Comparison of ENCODE assay signal across 8 cellular contexts in the genomic region with DNA sequence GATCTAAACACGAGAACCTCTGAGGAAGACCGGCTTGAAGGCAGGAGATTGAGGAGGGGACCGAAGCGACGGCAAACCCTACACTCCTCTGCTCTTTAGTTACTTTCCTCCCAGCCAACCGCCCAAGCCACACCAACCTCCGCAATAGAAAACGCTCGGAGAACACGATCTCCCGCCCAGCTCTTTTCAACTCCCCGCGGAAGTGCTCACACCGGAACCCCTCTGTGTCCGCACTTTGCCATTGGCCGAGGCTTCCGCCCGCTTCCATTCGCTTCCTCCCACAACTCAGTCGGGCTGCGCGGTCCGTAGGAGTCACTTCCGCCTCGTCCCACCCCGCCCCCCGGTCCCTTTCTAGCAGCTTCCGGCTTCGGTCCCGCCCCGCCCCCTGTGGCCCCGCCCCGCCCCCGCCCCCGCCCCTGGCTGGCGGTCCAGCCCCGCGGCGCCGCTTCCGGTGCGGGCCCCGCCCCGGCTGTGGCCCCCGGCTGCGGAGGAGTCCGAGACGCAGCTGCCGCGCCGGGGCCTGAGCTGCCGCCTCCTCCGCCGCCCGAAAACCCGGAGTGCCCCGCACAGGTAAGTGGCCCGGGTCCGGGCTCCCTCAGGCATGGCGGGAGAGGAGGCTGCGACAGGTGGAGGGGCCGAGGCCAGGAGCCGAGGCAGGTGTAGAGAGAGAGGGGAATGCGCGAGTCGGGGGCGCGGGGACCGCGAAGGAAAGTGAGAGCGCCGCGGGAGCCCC. TPM values are rescaled to one million over a fixed set of nuclear protein-coding genes. Genes with fewer than 3 reads are reported as not detected.
DNase-seq lines count a peak whose midpoint lies in the region; ATAC-seq, FAIRE-seq and TF ChIP-seq lines count a peak whose summit lies in the region.

Gene ARID3B (plus strand): TSS at position 460 of the 733 bp plus-strand sequence. CDS start 2,717 bp downstream, outside the sequence.

- H3K9ac ChIP-seq in HUES6 (ENCODE audit: low read length), result peak within 1 kb of the TSS; percentile 95
- H3K9ac ChIP-seq in NT2/D1 (ENCODE audit: insufficient read length, low read depth), result peak within 1 kb of the TSS; percentile 92
- H3K9ac ChIP-seq in H1 (replicated peaks in 1 of 4; ENCODE audit: extremely low read depth in 1 of 4, low read depth in 3 of 4, low read length in 3 of 4), result peak within 1 kb of the TSS; percentile 68 to 94 (median 84)
- H3K9ac ChIP-seq in mesendoderm (ENCODE audit: low read length), result peak within 1 kb of the TSS; percentile 97

- H2AFZ ChIP-seq in H1 (ENCODE audit: low read length), result no peak within 1 kb of the TSS

- peak within 1 kb of the TSS; percentile 95 for H3K4me3 ChIP-seq in HUES6 (ENCODE audit: low read depth, low read length)
- H3K4me3 ChIP-seq in NT2/D1 (ENCODE audit: insufficient read length, low read depth), result peak within 1 kb of the TSS; percentile 87
- peak within 1 kb of the TSS; percentile 92 to 100 (median 95) for H3K4me3 ChIP-seq in H1 (ENCODE audit: extremely low read depth in 1 of 4, insufficient read depth in 2 of 4, low read depth in 3 of 4, low read length in 4 of 4)
- H3K4me3 ChIP-seq in mesendoderm (ENCODE audit: low read length), result peak within 1 kb of the TSS; percentile 99

- peak; percentile 75 to 93 for TF ChIP-seq POLR2A in H1 (IDR thresholded peaks at IDR 0.05; ENCODE audit: control extremely low read depth in 1 of 2, low read depth in 2 of 2, low read length in 2 of 2)

- no peak for TF ChIP-seq RAD21 in H1 (IDR thresholded peaks at IDR 0.05 in 1 of 2, conservative IDR thresholded peaks at IDR 0.05 in 1 of 2; ENCODE audit: low read depth in 2 of 2, low read length in 2 of 2)

- H3K79me1 ChIP-seq in H1 (ENCODE audit: low read depth, low read length) (no peaks in the 10 kb centered on the region), mesendoderm (ENCODE audit: low read length) (peaks cover 3% of the 10 kb centered on the region)

- H3K4ac ChIP-seq in H1 (replicated peaks; ENCODE audit: insufficient read length, low read depth, low read length) (peak within 1 kb of the TSS; percentile 87), mesendoderm (ENCODE audit: low read depth, low read length) (peak within 1 kb of the TSS; percentile 100)

- CTCF ChIA-PET in H1 (lab: Charles Lee; ENCODE audit: partially characterized antibody), result interaction anchor here (0.8 to 2.1 kb wide), 5 partner anchors 8 to 159 kb away, joined by 3 to 7 read pairs (median 4); no protein-coding TSS in a partner anchor

- H4K5ac ChIP-seq in H1 (ENCODE audit: insufficient read length, low read depth, low read length) (peak within 1 kb of the TSS; percentile 92), mesendoderm (ENCODE audit: low read length) (no peak within 1 kb of the TSS)

- DNase-seq in Caki2 (ENCODE audit: low read depth) (peak; percentile 93), NT2/D1 (ENCODE audit: low read depth, low spot score) (peak; percentile 98), H1 (ENCODE audit: low read depth in 1 of 2, low spot score in 2 of 2) (peak; percentile 88 to 96), mesendoderm (peak; percentile 99)
- DNase-seq in activated CD8-positive, alpha-beta memory T cell treated with anti-CD3 and anti-CD28 coated beads for 48 hours (ENCODE audit: low read depth in 2 of 3, low spot score in 2 of 3), result peak; percentile 84 to 93 (median 92)
- peak; percentile 95 for DNase-seq in stimulated activated CD8-positive, alpha-beta memory T cell treated with anti-CD3 and anti-CD28 coated beads, Interleukin-12 subunit alpha, Interleukin-12 subunit beta, amount 100 ng/mL, for 24 hours (ENCODE audit: extremely low read depth)

- H3K4me2 ChIP-seq in H1 (ENCODE audit: insufficient read depth in 1 of 2, low read depth in 2 of 2, low read length in 2 of 2), result peak within 1 kb of the TSS; percentile 88 to 95
- H3K4me2 ChIP-seq in mesendoderm (ENCODE audit: low read length), result peak within 1 kb of the TSS; percentile 98

- H3K27ac ChIP-seq in HUES6 (ENCODE audit: low read depth, low read length) (peak within 1 kb of the TSS; percentile 96), H1 (ENCODE audit: low read depth, low read length) (peak within 1 kb of the TSS; percentile 65), mesendoderm (ENCODE audit: low read depth, low read length) (peak within 1 kb of the TSS; percentile 95)

- H3K56ac ChIP-seq in H1 (replicated peaks; ENCODE audit: insufficient read length, low read depth, low read length) (peak within 1 kb of the TSS; percentile 88), mesendoderm (ENCODE audit: low read length) (peak within 1 kb of the TSS; percentile 99)

- H2BK15ac ChIP-seq in H1 (ENCODE audit: low read length) (no peak within 1 kb of the TSS), mesendoderm (replicated peaks; ENCODE audit: low read depth) (no peak within 1 kb of the TSS)

- TF ChIP-seq EP300 in H1 (IDR thresholded peaks at IDR 0.05; ENCODE audit: borderline replicate concordance in 1 of 2, low read depth in 2 of 2, low read length in 2 of 2), result no peak

- peak within 1 kb of the TSS; percentile 13; the same call in 1 of the 2 replicates for H2BK12ac ChIP-seq in H1 (ENCODE audit: low read depth, low read length)

- H2AK5ac ChIP-seq in H1 (ENCODE audit: low read depth, low read length), result no peak within 1 kb of the TSS
- H2AK5ac ChIP-seq in mesendoderm (ENCODE audit: low read length), result peak within 1 kb of the TSS; percentile 9

- peak within 1 kb of the TSS; percentile 80 for H4K91ac ChIP-seq in H1 (replicated peaks; ENCODE audit: insufficient read length, low read length)

- WGBS in H1 (ENCODE audit: extremely low coverage in 1 of 2, insufficient coverage in 1 of 2, insufficient read length in 1 of 2, insufficient replicate concordance in 2 of 2, low coverage in 1 of 2, low lambda C conversion rate in 2 of 2, missing lambda C conversion rate in 1 of 2), 2 experiments, result 1% methylated on average over 39 of the region's 73 CpGs; no CpG with 5 or more reads in 1 of the 2 experiments
- WGBS in mesendoderm (ENCODE audit: extremely low coverage, insufficient coverage, low lambda C conversion rate), result no CpG with 5 or more reads among the region's 73 CpGs

- H3K14ac ChIP-seq in H1 (ENCODE audit: insufficient read length), result no peak within 1 kb of the TSS

- H2BK5ac ChIP-seq in H1 (ENCODE audit: low read depth, low read length) (peak within 1 kb of the TSS; percentile 83), mesendoderm (ENCODE audit: low read length) (peak within 1 kb of the TSS; percentile 82)

- no peaks in the 10 kb centered on the region for H3K9me3 ChIP-seq in HUES6 (ENCODE audit: control insufficient read depth, insufficient read depth, low read depth, low read length)
- no peaks in the 10 kb centered on the region for H3K9me3 ChIP-seq in NT2/D1 (ENCODE audit: insufficient read depth, low read length)
- H3K9me3 ChIP-seq in H1 (ENCODE audit: insufficient read depth in 2 of 2, low read depth in 1 of 2, low read length in 1 of 2), result no peaks in the 10 kb centered on the region

- in situ Hi-C loops in Caki2 (cut with HindIII; ENCODE audit: low pct_unique_long_range_greater_than_20kb, low sequenced_read_pairs), result no loop called here

- ATAC-seq in GM21423 (IDR thresholded peaks at IDR 0.05; ENCODE audit: unreplicated experiment), result peak; percentile 67

- H3K23me2 ChIP-seq in H1 (ENCODE audit: low read depth, low read length), result peaks cover 16% of the 10 kb centered on the region

- POLR2A ChIA-PET in H1 (lab: Charles Lee; ENCODE audit: partially characterized antibody), result interaction anchor here (0.6 to 3.4 kb wide), 23 partner anchors 11 to 335 kb away, joined by 3 to 58 read pairs (median 4); partner anchors contain the start of genes CLK3 and UBL7

- peaks cover 10 to 19% of the 10 kb centered on the region in 2 experiments for H4K20me1 ChIP-seq in H1 (replicated peaks in 1 of 2; ENCODE audit: control insufficient read depth in 1 of 2, insufficient read depth in 2 of 2, low read length in 2 of 2)

- no peak for TF ChIP-seq CTCF in H1 (IDR thresholded peaks at IDR 0.05; ENCODE audit: control extremely low read depth in 1 of 3, insufficient read depth in 1 of 3, low read depth in 1 of 3, low read length in 3 of 3)

- H4K8ac ChIP-seq in H1 (ENCODE audit: extremely low read depth, insufficient read depth, low read length), result peak within 1 kb of the TSS; percentile 90; the same call in 1 of the 2 replicates
- peak within 1 kb of the TSS; percentile 59 for H4K8ac ChIP-seq in mesendoderm (ENCODE audit: low read depth, low read length)

- H3K23ac ChIP-seq in H1 (ENCODE audit: insufficient read length), result no peak within 1 kb of the TSS
- no peak within 1 kb of the TSS for H3K23ac ChIP-seq in mesendoderm (ENCODE audit: low read length)

- H3K36me3 ChIP-seq in HUES6 (ENCODE audit: control insufficient read depth, insufficient read depth, low read length) (peaks cover 18% of the 10 kb centered on the region), NT2/D1 (ENCODE audit: insufficient read depth, insufficient read length, low read length) (peaks cover 18% of the 10 kb centered on the region), H1 (ENCODE audit: control insufficient read depth in 2 of 4, insufficient read depth in 4 of 4, low read length in 3 of 4) (peaks cover 2 to 19% (median 15%) of the 10 kb centered on the region in 4 experiments; a peak in 7 of 8 replicates), mesendoderm (ENCODE audit: control insufficient read depth, insufficient read depth, low read length) (peaks cover 6% of the 10 kb centered on the region)

- H3K79me2 ChIP-seq in H1 (ENCODE audit: control insufficient read depth in 1 of 2, insufficient read depth in 2 of 2, low read length in 2 of 2) (peaks cover 22 to 55% of the 10 kb centered on the region in 2 experiments), mesendoderm (ENCODE audit: control insufficient read depth, insufficient read depth, low read length) (peaks cover 45% of the 10 kb centered on the region)

- H3K27me3 ChIP-seq in HUES6 (ENCODE audit: control insufficient read depth, insufficient read depth, low read length) (no peaks in the 10 kb centered on the region), NT2/D1 (ENCODE audit: insufficient read depth, insufficient read length) (no peaks in the 10 kb centered on the region), H1 (replicated peaks in 1 of 4; ENCODE audit: control insufficient read depth in 3 of 4, extremely low read depth in 1 of 4, insufficient read depth in 3 of 4, low read length in 3 of 4) (no peaks in the 10 kb centered on the region), mesendoderm (ENCODE audit: insufficient read depth, low read length, poor library complexity) (no peaks in the 10 kb centered on the region)

- H3K4me1 ChIP-seq in HUES6 (ENCODE audit: control insufficient read depth, insufficient read depth, low read length) (peaks cover 26% of the 10 kb centered on the region), NT2/D1 (ENCODE audit: insufficient read depth, insufficient read length) (peaks cover 3% of the 10 kb centered on the region), H1 (replicated peaks in 1 of 4; ENCODE audit: control insufficient read depth in 3 of 4, insufficient read depth in 4 of 4, low read length in 3 of 4) (peaks cover 2 to 9% (median 4%) of the 10 kb centered on the region in 4 experiments; a peak in 5 of 7 replicates), mesendoderm (ENCODE audit: control insufficient read depth, low read depth, low read length) (peaks cover 4% of the 10 kb centered on the region)

- H3K18ac ChIP-seq in H1 (ENCODE audit: extremely low read depth, low read length) (peak within 1 kb of the TSS; percentile 89), mesendoderm (ENCODE audit: low read length) (peak within 1 kb of the TSS; percentile 100)

- FAIRE-seq in H1 (lab: Jason Lieb, UNC), result peak; percentile 52

- no peak within 1 kb of the TSS for H2BK120ac ChIP-seq in H1 (replicated peaks; ENCODE audit: low read depth, low read length)
- peak within 1 kb of the TSS; percentile 17 for H2BK120ac ChIP-seq in mesendoderm (ENCODE audit: low read depth, low read length)

- H2BK20ac ChIP-seq in H1 (ENCODE audit: low read length), result no peak within 1 kb of the TSS; the same call in 1 of the 2 replicates

RNA-seq across cellular contexts. Expression of gene ARID3B, which starts in this region (rescaled TPM):
- 0.68 and 2.1 TPM in 2 replicates for total RNA-seq in Caki2 (2014; rRNA removed; shearing (Covaris generic); ENCODE audit: low replicate concordance)
- total RNA-seq in H1 (2021; fragmentation: NEBNext Ultra II Directional; extraction: Animal tissue kit (Norgen Biotek cat#: 25700)), result 115 and 118 TPM in 2 replicates
- polyA plus RNA-seq in H1 (2011; rRNA removed), result 81.0 and 102 TPM in 2 replicates
- polyA plus RNA-seq in H1 (2011; cell fraction: cytosol; rRNA removed), result 72.8 TPM
- polyA plus RNA-seq in H1 (2011; cell fraction: nucleus; rRNA removed), result 106 TPM
- 76.9 to 100 TPM (median 95.5 TPM) in 4 replicates for polyA plus RNA-seq in H1 (2012, experiment 1 of 2)
- 74.6 TPM for polyA plus RNA-seq in H1 (2012, experiment 2 of 2)
- polyA plus RNA-seq in H1 (2013, experiment 1 of 2), result 73.7 TPM
- polyA plus RNA-seq in H1 (2013, experiment 2 of 2), result 74.8 TPM
- polyA minus RNA-seq in H1 (2011; rRNA and poly(A)+ RNA removed), result 70.8 and 83.0 TPM in 2 replicates
- polyA minus RNA-seq in H1 (2011; cell fraction: cytosol; rRNA and poly(A)+ RNA removed), result 63.8 TPM
- 57.6 TPM for polyA minus RNA-seq in H1 (2011; cell fraction: nucleus; rRNA and poly(A)+ RNA removed)
- 99.9 TPM for polyA plus RNA-seq in mesendoderm (2013, experiment 1 of 2)
- polyA plus RNA-seq in mesendoderm (2013, experiment 2 of 2), result 98.8 TPM

Comparison
In these comparisons a context has a peak if more than half of its experiments do, and no peak if none do; other contexts are left out.
1. Peak in every context shown above with its lines: DNase-seq, ATAC-seq, H3K4me3 ChIP-seq and H3K27ac ChIP-seq.
2. RNA of gene ARID3B (total RNA-seq): 115 to 118 TPM in H1; 0.68 to 2.1 TPM in Caki2; every median in the first group is over 10 times any median in the second.